Comparison of ENCODE assay signal across 8 cellular contexts in the genomic region with DNA sequence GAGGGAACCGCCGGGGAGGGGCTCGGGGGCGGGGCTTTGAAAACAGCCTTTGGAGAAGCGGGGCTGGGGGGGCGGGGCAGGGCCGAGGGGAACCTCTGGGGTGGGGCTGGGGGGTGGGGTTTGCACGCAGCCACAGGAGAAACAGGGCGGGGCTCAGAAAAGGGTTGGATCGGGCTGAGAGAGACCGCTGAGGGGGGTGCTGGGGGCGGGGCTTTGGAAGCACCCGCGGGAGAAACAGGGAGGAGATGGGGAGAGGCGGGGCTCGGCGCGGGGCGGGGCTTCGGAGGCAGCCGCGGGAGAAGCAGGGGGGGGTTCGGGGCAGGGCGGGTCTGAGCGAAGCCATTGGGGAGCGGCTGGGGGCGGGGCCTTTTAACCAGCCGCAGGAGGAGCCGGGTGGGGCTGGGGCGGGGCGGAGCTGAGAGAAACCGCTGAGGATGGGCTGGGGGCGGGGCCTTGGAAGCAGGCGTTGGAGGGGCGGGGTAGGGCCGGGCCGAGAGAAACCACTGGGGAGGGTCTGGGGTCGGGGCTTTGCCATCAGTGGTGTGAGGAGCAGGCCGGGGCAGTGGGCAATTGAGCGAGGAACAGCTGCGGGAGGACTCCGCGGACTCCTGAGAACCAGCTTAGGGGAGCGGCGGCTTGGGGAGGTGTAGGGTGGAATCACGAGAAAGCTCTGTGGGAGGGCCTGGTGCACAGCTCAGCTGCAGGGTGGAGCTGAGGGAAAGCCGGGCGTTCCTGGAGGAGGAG. TPM values are rescaled to one million over a fixed set of nuclear protein-coding genes. Genes with fewer than 3 reads are reported as not detected.
DNase-seq lines count a peak whose midpoint lies in the region; ATAC-seq and TF ChIP-seq lines count a peak whose summit lies in the region.

No MANE protein-coding gene starts in this region.

- peak overlapping the region; percentile 97 for H3K27ac Mint-ChIP-seq in Calu3 (ENCODE audit: unreplicated experiment)
- peak overlapping the region; percentile 93 to 97 for H3K27ac Mint-ChIP-seq in activated naive CD4-positive, alpha-beta T cell treated with anti-CD3 and anti-CD28 coated beads, Interleukin-2, amount 50 U/mL, for 72 hours
- peak overlapping the region; percentile 99 for H3K27ac Mint-ChIP-seq in osteocyte (ENCODE audit: unreplicated experiment)

- H3K9me3 Mint-ChIP-seq in Calu3 (ENCODE audit: low read depth, unreplicated experiment) (no peaks in the 10 kb centered on the region), osteocyte (ENCODE audit: unreplicated experiment) (no peaks in the 10 kb centered on the region)
- no peaks in the 10 kb centered on the region for H3K9me3 Mint-ChIP-seq in activated naive CD4-positive, alpha-beta T cell treated with anti-CD3 and anti-CD28 coated beads, Interleukin-2, amount 50 U/mL, for 72 hours

- peak overlapping the region; percentile 70 for H3K4me3 Mint-ChIP-seq in Calu3 (ENCODE audit: low read depth, unreplicated experiment)
- peak overlapping the region; percentile 85 for H3K4me3 Mint-ChIP-seq in osteocyte (ENCODE audit: unreplicated experiment)

- peaks cover 6% of the 10 kb centered on the region for H3K4me1 Mint-ChIP-seq in Calu3 (ENCODE audit: low read depth, unreplicated experiment)
- H3K4me1 Mint-ChIP-seq in osteocyte (ENCODE audit: unreplicated experiment): peaks cover 4% of the 10 kb centered on the region

- peak; percentile 20 to 45 for ATAC-seq in activated naive CD4-positive, alpha-beta T cell treated with anti-CD3 and anti-CD28 coated beads, Interleukin-2, amount 50 U/mL, for 72 hours

- TF ChIP-seq CTCF in Calu3 (IDR thresholded peaks at IDR 0.05; ENCODE audit: unreplicated experiment) (no peak), osteocyte (IDR thresholded peaks at IDR 0.05) (no peak)

- H3K36me3 Mint-ChIP-seq in Calu3 (ENCODE audit: insufficient read depth, unreplicated experiment) (peaks cover 41% of the 10 kb centered on the region), osteocyte (ENCODE audit: unreplicated experiment) (peaks cover 2% of the 10 kb centered on the region)
- H3K36me3 Mint-ChIP-seq in activated naive CD4-positive, alpha-beta T cell treated with anti-CD3 and anti-CD28 coated beads, Interleukin-2, amount 50 U/mL, for 72 hours: peaks cover 0 to 5% of the 10 kb centered on the region in 2 donors

- DNase-seq in Calu3 (peak; percentile 96), HCEC 1CT (peak; percentile 85), NCI-H1092 (lab: John Stamatoyannopoulos, UW) (peak; percentile 90), SKM-1 (lab: John Stamatoyannopoulos, UW; ENCODE audit: unreplicated experiment) (peak; percentile 57), head of caudate nucleus (peak; percentile 82 to 98 (median 93)), osteocyte (ENCODE audit: extremely low spot score, unreplicated experiment) (peak; percentile 98)
- DNase-seq in activated naive CD4-positive, alpha-beta T cell treated with anti-CD3 and anti-CD28 coated beads, Interleukin-2, amount 50 U/mL, for 72 hours (ENCODE audit: low spot score in 2 of 2): peak; percentile 82 to 88

- CTCF ChIA-PET in Calu3 (lab: Charles Lee): interaction anchor here (0.6 to 1.3 kb wide), 8 partner anchors 99 to 777 kb away, joined by 3 to 8 read pairs (median 4); partner anchors contain the start of gene MAMLD1

- H3K27me3 Mint-ChIP-seq in Calu3 (ENCODE audit: unreplicated experiment) (no peaks in the 10 kb centered on the region), osteocyte (ENCODE audit: unreplicated experiment) (no peaks in the 10 kb centered on the region)

- intact Hi-C loops in Calu3 (cut with micrococcal nuclease; ENCODE audit: unreplicated experiment): no loop called here
- intact Hi-C loops in head of caudate nucleus (cut with DNase I): no loop called here

- peak overlapping the region; percentile 95 for H3K27ac ChIP-seq in temporal lobe (ENCODE audit: low read depth, low read length)

- BruUV-seq in Calu3 (replicated peaks; lab: Mats Ljungman, UMichigan): no TSS peak

RNA-seq across cellular contexts. Expression of gene EOLA2, which starts 1.2 kb away (rescaled TPM):
- 41.2 and 47.3 TPM in 2 replicates for total RNA-seq in Calu3 (2022)
- total RNA-seq in activated naive CD4-positive, alpha-beta T cell treated with anti-CD3 and anti-CD28 coated beads, Interleukin-2, amount 50 U/mL, for 72 hours: 10 to 100 TPM; 24.2 to 34.0 TPM
- total RNA-seq in osteocyte: 34.5 and 39.3 TPM in 2 replicates
- 13.5 TPM for total RNA-seq in temporal lobe

RNA-seq across cellular contexts. Expression of gene HSFX4, which starts 10.1 kb away (rescaled TPM):
- total RNA-seq in Calu3 (2022) (not detected in 2 replicates), osteocyte (not detected in 2 replicates), temporal lobe (not detected)
- not detected for total RNA-seq in activated naive CD4-positive, alpha-beta T cell treated with anti-CD3 and anti-CD28 coated beads, Interleukin-2, amount 50 U/mL, for 72 hours

RNA-seq across cellular contexts. Expression of gene MAGEA8, which starts 58.5 kb away (rescaled TPM):
- total RNA-seq in Calu3 (2022): not detected in 2 replicates
- total RNA-seq in activated naive CD4-positive, alpha-beta T cell treated with anti-CD3 and anti-CD28 coated beads, Interleukin-2, amount 50 U/mL, for 72 hours: not detected
- total RNA-seq in osteocyte: not detected in 2 replicates
- not detected for total RNA-seq in temporal lobe

Comparison
In these comparisons a context has a peak if more than half of its experiments do, and no peak if none do; other contexts are left out.
1. Peak in every context shown above with its lines: DNase-seq, ATAC-seq and H3K27ac ChIP-seq.